Comparison of ENCODE assay signal across 1 cellular context in the genomic region with DNA sequence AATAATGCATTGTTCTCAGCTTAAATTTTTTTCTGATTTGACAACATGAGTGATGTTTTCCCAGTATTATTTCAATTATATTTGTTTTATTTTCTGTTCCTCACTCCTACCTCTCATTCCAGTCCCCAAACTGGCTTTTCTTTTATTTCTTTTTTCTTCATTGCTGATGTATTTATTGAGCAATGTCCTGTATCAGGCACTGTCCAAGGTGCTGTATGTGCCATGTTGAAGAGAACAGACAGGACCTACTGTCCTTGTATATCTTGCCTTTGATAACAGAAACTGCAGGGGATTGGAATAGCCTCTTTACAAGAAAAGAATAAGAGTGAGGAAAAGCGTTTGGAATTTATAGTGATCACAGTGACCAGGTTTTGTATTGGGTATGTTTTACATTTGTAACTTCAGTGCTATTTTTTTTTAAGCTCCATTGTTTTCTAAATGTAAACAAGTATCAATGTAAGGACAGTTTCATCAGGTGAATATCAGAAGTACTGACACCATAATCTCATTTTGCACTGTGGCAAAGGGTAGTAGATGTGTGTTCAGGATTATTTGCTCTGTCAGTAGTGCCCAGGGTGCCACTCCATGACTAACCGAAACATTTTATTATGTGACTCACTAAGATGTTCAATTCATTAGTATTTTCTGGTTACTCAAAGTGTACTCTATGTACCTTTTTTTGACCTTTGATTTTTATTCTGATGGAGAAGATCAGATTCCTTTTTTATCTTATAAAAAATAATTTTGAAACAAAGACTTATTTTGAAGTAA.
TF ChIP-seq lines count a peak whose summit lies in the region.

No MANE protein-coding gene starts in this region.

TF ChIP-seq in SK-N-SH, 30 proteins besides CTCF, POLR2A, EP300 and RAD21:
- TF ChIP-seq, protein P1, sequence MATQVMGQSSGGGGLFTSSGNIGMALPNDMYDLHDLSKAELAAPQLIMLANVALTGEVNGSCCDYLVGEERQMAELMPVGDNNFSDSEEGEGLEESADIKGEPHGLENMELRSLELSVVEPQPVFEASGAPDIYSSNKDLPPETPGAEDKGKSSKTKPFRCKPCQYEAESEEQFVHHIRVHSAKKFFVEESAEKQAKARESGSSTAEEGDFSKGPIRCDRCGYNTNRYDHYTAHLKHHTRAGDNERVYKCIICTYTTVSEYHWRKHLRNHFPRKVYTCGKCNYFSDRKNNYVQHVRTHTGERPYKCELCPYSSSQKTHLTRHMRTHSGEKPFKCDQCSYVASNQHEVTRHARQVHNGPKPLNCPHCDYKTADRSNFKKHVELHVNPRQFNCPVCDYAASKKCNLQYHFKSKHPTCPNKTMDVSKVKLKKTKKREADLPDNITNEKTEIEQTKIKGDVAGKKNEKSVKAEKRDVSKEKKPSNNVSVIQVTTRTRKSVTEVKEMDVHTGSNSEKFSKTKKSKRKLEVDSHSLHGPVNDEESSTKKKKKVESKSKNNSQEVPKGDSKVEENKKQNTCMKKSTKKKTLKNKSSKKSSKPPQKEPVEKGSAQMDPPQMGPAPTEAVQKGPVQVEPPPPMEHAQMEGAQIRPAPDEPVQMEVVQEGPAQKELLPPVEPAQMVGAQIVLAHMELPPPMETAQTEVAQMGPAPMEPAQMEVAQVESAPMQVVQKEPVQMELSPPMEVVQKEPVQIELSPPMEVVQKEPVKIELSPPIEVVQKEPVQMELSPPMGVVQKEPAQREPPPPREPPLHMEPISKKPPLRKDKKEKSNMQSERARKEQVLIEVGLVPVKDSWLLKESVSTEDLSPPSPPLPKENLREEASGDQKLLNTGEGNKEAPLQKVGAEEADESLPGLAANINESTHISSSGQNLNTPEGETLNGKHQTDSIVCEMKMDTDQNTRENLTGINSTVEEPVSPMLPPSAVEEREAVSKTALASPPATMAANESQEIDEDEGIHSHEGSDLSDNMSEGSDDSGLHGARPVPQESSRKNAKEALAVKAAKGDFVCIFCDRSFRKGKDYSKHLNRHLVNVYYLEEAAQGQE (IDR thresholded peaks at IDR 0.05; ENCODE audit: low read depth, low read length) = peak; percentile 98
- TF ChIP-seq MAX (IDR thresholded peaks at IDR 0.05; ENCODE audit: low read depth) (no peak), MXI1 (IDR thresholded peaks at IDR 0.05; ENCODE audit: low read depth, low read length) (no peak), SIN3A (IDR thresholded peaks at IDR 0.05; ENCODE audit: borderline replicate concordance, low read depth, low read length) (peak; percentile 24; the same call in 1 of the 2 replicates)
